8 cellular contexts compared by ENCODE assay signal in genomic region chr17:78865682-78866390, GRCh38. TPM values are rescaled to one million over a fixed set of nuclear protein-coding genes. Genes with fewer than 3 reads are reported as not detected.
DNase-seq lines count a peak whose midpoint lies in the region; ATAC-seq and TF ChIP-seq lines count a peak whose summit lies in the region.

No MANE protein-coding gene starts in this region.

- H3K27ac ChIP-seq in A673 (ENCODE audit: low read depth, low read length, poor library complexity, severe bottlenecking) (no peak overlapping the region), ectodermal cell (ENCODE audit: insufficient read depth, low read depth, low read length, poor library complexity, severe bottlenecking) (peak overlapping the region; percentile 63), mesenchymal stem cell (ENCODE audit: low read length, poor library complexity, severe bottlenecking) (peak overlapping the region; percentile 44)

- H3K36me3 ChIP-seq in A673 (ENCODE audit: insufficient read depth, low read length, poor library complexity, severe bottlenecking) (no peaks in the 10 kb centered on the region), ectodermal cell (ENCODE audit: control insufficient read depth, insufficient read depth, low read length) (peaks cover 19% of the 10 kb centered on the region), mesenchymal stem cell (ENCODE audit: control insufficient read depth in 1 of 2, insufficient read depth in 2 of 2, low read depth in 1 of 2, low read length in 2 of 2) (peaks cover 25 to 64% of the 10 kb centered on the region in 2 experiments)

- peak; percentile 81 for DNase-seq in A673 (ENCODE audit: low spot score)
- DNase-seq in GM19240 (ENCODE audit: insufficient read length, low spot score): peak; percentile 53
- peak; percentile 41 for DNase-seq in NCI-H526 treated with DMSO at 0.1 percent for 48 hours (lab: John Stamatoyannopoulos, UW)
- peak; percentile 78 for DNase-seq in activated CD4-positive, alpha-beta memory T cell treated with anti-CD3 and anti-CD28 coated beads for 36 hours
- DNase-seq in mesenchymal stem cell: peak; percentile 85
- DNase-seq in stimulated activated CD8-positive, alpha-beta memory T cell treated with anti-CD3 and anti-CD28 coated beads, Interleukin-15, amount 100 ng/mL, for 4 hours (ENCODE audit: low read depth in 2 of 2): peak; percentile 24 to 31

- H3K27me3 ChIP-seq in A673 (replicated peaks; ENCODE audit: insufficient read depth, low read depth, low read length, poor library complexity): no peaks in the 10 kb centered on the region
- H3K27me3 ChIP-seq in ectodermal cell (ENCODE audit: control insufficient read depth, insufficient read depth, low read length, poor library complexity, severe bottlenecking): no peaks in the 10 kb centered on the region
- no peaks in the 10 kb centered on the region for H3K27me3 ChIP-seq in mesenchymal stem cell (ENCODE audit: control insufficient read depth in 1 of 2, insufficient read depth in 1 of 2, low read length in 2 of 2)

- H3K9ac ChIP-seq in mesenchymal stem cell (ENCODE audit: low read length): peak overlapping the region; percentile 63

- no peak overlapping the region for H2AK5ac ChIP-seq in mesenchymal stem cell (ENCODE audit: low read length, severe bottlenecking)

- intact Hi-C loops in A673 (cut with micrococcal nuclease; ENCODE audit: unreplicated experiment): loop anchor here (1.0 kb wide), 1 partner anchor 105 kb away; no protein-coding TSS in a partner anchor
- intact Hi-C loops in activated CD4-positive, alpha-beta memory T cell treated with anti-CD3 and anti-CD28 coated beads for 36 hours (cut with micrococcal nuclease): loop anchor here (1.0 to 10.0 kb wide), 2 partner anchors 59 to 105 kb away; partner anchors contain the start of gene TIMP2

- H3K23ac ChIP-seq in mesenchymal stem cell (ENCODE audit: low read length in 2 of 2): no peak overlapping the region

- H3K18ac ChIP-seq in mesenchymal stem cell (ENCODE audit: low read depth in 1 of 2, low read length in 2 of 2): peak overlapping the region; percentile 6 to 58

- TF ChIP-seq CTCF in A673 (conservative IDR thresholded peaks at IDR 0.05; ENCODE audit: low read depth, low read length): peak; percentile 90

- H2BK120ac ChIP-seq in mesenchymal stem cell (ENCODE audit: low read depth, low read length): no peak overlapping the region

- POLR2A ChIA-PET in A673 (lab: Charles Lee; ENCODE audit: low non-redundant PET): no interaction called here
- POLR2A ChIA-PET in activated CD4-positive, alpha-beta memory T cell treated with anti-CD3 and anti-CD28 coated beads for 36 hours (lab: Charles Lee): interaction anchor here (1.2 kb wide), 1 partner anchor 106 kb away, joined by 4 read pairs; no protein-coding TSS in a partner anchor

- H2BK5ac ChIP-seq in mesenchymal stem cell (ENCODE audit: low read depth, low read length, poor library complexity, severe bottlenecking): no peak overlapping the region

- H2BK12ac ChIP-seq in mesenchymal stem cell (ENCODE audit: low read length in 2 of 2): no peak overlapping the region

- H3K4me1 ChIP-seq in A673 (ENCODE audit: insufficient read depth, low read length, poor library complexity, severe bottlenecking) (no peaks in the 10 kb centered on the region), ectodermal cell (ENCODE audit: control insufficient read depth, insufficient read depth, low read length) (no peaks in the 10 kb centered on the region), mesenchymal stem cell (ENCODE audit: control insufficient read depth, insufficient read depth, low read depth, low read length) (peaks cover 15% of the 10 kb centered on the region)

- peak overlapping the region in 1 of 2 experiments; percentile 91 for H3K4ac ChIP-seq in mesenchymal stem cell (ENCODE audit: low read depth in 1 of 2, low read length in 2 of 2)

- H3K9me3 ChIP-seq in A673 (ENCODE audit: low read depth, low read length, poor library complexity, severe bottlenecking) (no peaks in the 10 kb centered on the region), ectodermal cell (ENCODE audit: control insufficient read depth, low read length) (no peaks in the 10 kb centered on the region), mesenchymal stem cell (ENCODE audit: control insufficient read depth, low read length) (no peaks in the 10 kb centered on the region)

- H3K27ac Mint-ChIP-seq in activated CD4-positive, alpha-beta memory T cell treated with anti-CD3 and anti-CD28 coated beads for 36 hours: no peak overlapping the region

- H3K4me2 ChIP-seq in mesenchymal stem cell (ENCODE audit: low read length, poor library complexity, severe bottlenecking): no peak overlapping the region

- H3K36me3 Mint-ChIP-seq in activated CD4-positive, alpha-beta memory T cell treated with anti-CD3 and anti-CD28 coated beads for 36 hours: no peaks in the 10 kb centered on the region

- H2AFZ ChIP-seq in mesenchymal stem cell (ENCODE audit: low read depth, low read length): no peak overlapping the region

- no peak overlapping the region for H2BK15ac ChIP-seq in mesenchymal stem cell (ENCODE audit: low read depth, poor library complexity, severe bottlenecking)

- peak overlapping the region; percentile 43 for H4K91ac ChIP-seq in mesenchymal stem cell (ENCODE audit: low read length)

- ATAC-seq in HG03196 (IDR thresholded peaks at IDR 0.05; ENCODE audit: unreplicated experiment): no peak

- CTCF ChIA-PET in A673 (lab: Charles Lee): interaction anchor here (0.6 to 1.3 kb wide), 10 partner anchors 8 to 160 kb away, joined by 3 to 16 read pairs (median 4); no protein-coding TSS in a partner anchor
- CTCF ChIA-PET in activated CD4-positive, alpha-beta memory T cell treated with anti-CD3 and anti-CD28 coated beads for 36 hours (lab: Charles Lee): interaction anchor here (0.6 to 3.3 kb wide), 41 partner anchors 10 to 490 kb away, joined by 3 to 89 read pairs (median 4); partner anchors contain the start of genes CEP295NL and LGALS3BP

- H3K79me1 ChIP-seq in mesenchymal stem cell (replicated peaks; ENCODE audit: low read length, poor library complexity, severe bottlenecking): peaks cover 12% of the 10 kb centered on the region

- H3K4me3 ChIP-seq in A673 (ENCODE audit: low read depth, low read length, poor library complexity, severe bottlenecking) (peak overlapping the region; percentile 6), ectodermal cell (ENCODE audit: insufficient read depth, low read depth, low read length) (no peak overlapping the region), mesenchymal stem cell (ENCODE audit: insufficient read depth in 1 of 2, low read depth in 1 of 2, low read length in 2 of 2) (no peak overlapping the region)

- peak overlapping the region in 1 of 2 experiments; percentile 92 for H3K14ac ChIP-seq in mesenchymal stem cell (ENCODE audit: low read length in 2 of 2)

- H3K4me1 Mint-ChIP-seq in activated CD4-positive, alpha-beta memory T cell treated with anti-CD3 and anti-CD28 coated beads for 36 hours (ENCODE audit: low read depth): peaks cover 3% of the 10 kb centered on the region

- H3K27me3 Mint-ChIP-seq in activated CD4-positive, alpha-beta memory T cell treated with anti-CD3 and anti-CD28 coated beads for 36 hours: peaks cover 7% of the 10 kb centered on the region

- H3K4me3 Mint-ChIP-seq in activated CD4-positive, alpha-beta memory T cell treated with anti-CD3 and anti-CD28 coated beads for 36 hours: no peak overlapping the region

- no TSS peak for BruUV-seq in A673 (replicated peaks; lab: Mats Ljungman, UMichigan)

- H3K9me3 Mint-ChIP-seq in activated CD4-positive, alpha-beta memory T cell treated with anti-CD3 and anti-CD28 coated beads for 36 hours: no peaks in the 10 kb centered on the region

- peak overlapping the region; percentile 74 for H4K8ac ChIP-seq in mesenchymal stem cell (ENCODE audit: low read length)

- 44 to 45% methylated on average over 19 of the region's 19 CpGs for WGBS in ectodermal cell, 2 experiments
- WGBS in mesenchymal stem cell: 41% methylated on average over 18 of the region's 19 CpGs

RNA-seq across cellular contexts. Expression of gene USP36, which starts 25.2 kb away (rescaled TPM):
- total RNA-seq in A673 (2021): 58.4 and 74.9 TPM in 2 replicates
- 10 to 100 TPM; 71.2 to 74.3 TPM for total RNA-seq in activated CD4-positive, alpha-beta memory T cell treated with anti-CD3 and anti-CD28 coated beads for 36 hours
- 40.6 TPM for polyA plus RNA-seq in ectodermal cell (2013, experiment 1 of 4)
- polyA plus RNA-seq in ectodermal cell (2013, experiment 2 of 4): 47.3 TPM
- polyA plus RNA-seq in ectodermal cell (2013, experiment 3 of 4): 30.7 TPM
- 37.5 TPM for polyA plus RNA-seq in ectodermal cell (2013, experiment 4 of 4)
- 31.5 TPM for polyA plus RNA-seq in mesenchymal stem cell (2013, experiment 1 of 2)
- 30.8 TPM for polyA plus RNA-seq in mesenchymal stem cell (2013, experiment 2 of 2)

RNA-seq across cellular contexts. Expression of gene CEP295NL, which starts 37.2 kb away (rescaled TPM):
- total RNA-seq in A673 (2021): 1.5 TPM in 2 replicates
- not detected for total RNA-seq in activated CD4-positive, alpha-beta memory T cell treated with anti-CD3 and anti-CD28 coated beads for 36 hours
- not detected for polyA plus RNA-seq in ectodermal cell (2013, experiment 1 of 4)
- polyA plus RNA-seq in ectodermal cell (2013, experiment 2 of 4): 0.78 TPM
- polyA plus RNA-seq in ectodermal cell (2013, experiment 3 of 4): 0.16 TPM
- 0.32 TPM for polyA plus RNA-seq in ectodermal cell (2013, experiment 4 of 4)
- polyA plus RNA-seq in mesenchymal stem cell (2013, experiment 1 of 2): 0.04 TPM
- polyA plus RNA-seq in mesenchymal stem cell (2013, experiment 2 of 2): 0.05 TPM

RNA-seq across cellular contexts. Expression of gene TIMP2, which starts 59.4 kb away (rescaled TPM):
- total RNA-seq in A673 (2021): 60.5 and 75.3 TPM in 2 replicates
- total RNA-seq in activated CD4-positive, alpha-beta memory T cell treated with anti-CD3 and anti-CD28 coated beads for 36 hours: 1 to 10 TPM; 1.1 TPM
- 63.1 TPM for polyA plus RNA-seq in ectodermal cell (2013, experiment 1 of 4)
- polyA plus RNA-seq in ectodermal cell (2013, experiment 2 of 4): 66.5 TPM
- polyA plus RNA-seq in ectodermal cell (2013, experiment 3 of 4): 46.1 TPM
- 50.0 TPM for polyA plus RNA-seq in ectodermal cell (2013, experiment 4 of 4)
- 391 TPM for polyA plus RNA-seq in mesenchymal stem cell (2013, experiment 1 of 2)
- polyA plus RNA-seq in mesenchymal stem cell (2013, experiment 2 of 2): 397 TPM

Comparison
In these comparisons a context has a peak if more than half of its experiments do, and no peak if none do; other contexts are left out.
1. DNase-seq: peak in every context shown above with its lines; median percentile 85 in mesenchymal stem cell; 81 in A673; 78 in activated CD4-positive, alpha-beta memory T cell treated with anti-CD3 and anti-CD28 coated beads for 36 hours; 53 in GM19240; 41 in NCI-H526 treated with DMSO at 0.1 percent for 48 hours; 28 in stimulated activated CD8-positive, alpha-beta memory T cell treated with anti-CD3 and anti-CD28 coated beads, Interleukin-15, amount 100 ng/mL, for 4 hours.
2. RNA of gene TIMP2, which starts 59.4 kb away (total RNA-seq): 60.5 to 75.3 TPM in A673; 1.1 TPM in activated CD4-positive, alpha-beta memory T cell treated with anti-CD3 and anti-CD28 coated beads for 36 hours; every median in the first group is over 10 times any median in the second.